ENCODE assay signal across 4 cellular contexts in genomic region chr1:205892175-205892574, GRCh38. TPM values are rescaled to one million over a fixed set of nuclear protein-coding genes. Genes with fewer than 3 reads are reported as not detected.
"Had no signal": no experiment of that assay in that cellular context is flagged by ENCODE, and none has a peak within 500 bp of the region (broad histone marks: within the 10 kb centered on the region; RNA-seq: fewer than 3 reads in every experiment).

No MANE protein-coding gene starts in this region.

RNA-seq across cellular contexts. Expression of gene PM20D1, which starts 42.2 kb away (rescaled TPM):
- total RNA-seq: H4, H7, HT-29 had no signal

RNA-seq across cellular contexts. Expression of gene SLC26A9, which starts 51.1 kb away (rescaled TPM):
- total RNA-seq: H4, H7 had no signal
- polyA plus RNA-seq: IgD-negative memory B cell had no signal
